ENCODE assay signal across 11 cellular contexts in genomic region chr2:1708476-1709334, GRCh38. TPM values are rescaled to one million over a fixed set of nuclear protein-coding genes. Genes with fewer than 3 reads are reported as not detected.
DNase-seq lines count a peak whose midpoint lies in the region; ATAC-seq and TF ChIP-seq lines count a peak whose summit lies in the region.
"Had no signal": no experiment of that assay in that cellular context is flagged by ENCODE, and none has a peak within 500 bp of the region (broad histone marks: within the 10 kb centered on the region; RNA-seq: fewer than 3 reads in every experiment).

No MANE protein-coding gene starts in this region.

- H3K27me3 ChIP-seq in foreskin keratinocyte, result no peaks in the 10 kb centered on the region

- POLR2A ChIA-PET in RWPE1 (lab: Yijun Ruan, JAX; ENCODE audit: low non-redundant PET), result no interaction called here

- peak; percentile 34 for DNase-seq in COR-L47 (lab: John Stamatoyannopoulos, UW)
- DNase-seq in RWPE1 (ENCODE audit: low spot score), result no peak
- peak; percentile 61 to 82 for DNase-seq in foreskin keratinocyte
- no peak for DNase-seq in omental fat pad (ENCODE audit: low spot score)
- DNase-seq in NOMO-1 treated with dmso at 0.1 percent for 144 hours (lab: John Stamatoyannopoulos, UW; ENCODE audit: unreplicated experiment), result no peak
- no peak for DNase-seq in activated naive CD4-positive, alpha-beta T cell treated with anti-CD3 and anti-CD28 coated beads, Interleukin-2, amount 50 U/mL, for 72 hours (ENCODE audit: low spot score in 2 of 2)
- DNase-seq in NCI-H1436 treated with DMSO at 0.1 percent for 48 hours (lab: John Stamatoyannopoulos, UW), result no peak
- DNase-seq: activated naive CD4-positive, alpha-beta T cell treated with anti-CD3 and anti-CD28 coated beads, Interleukin-2, amount 10 ng/mL, durations not matched to agents 7 days and 5 days; CD4-positive, CD25-positive, alpha-beta regulatory T cell had no signal

- CTCF ChIA-PET in RWPE1 (lab: Yijun Ruan, JAX), result interaction anchor here (0.7 to 1.2 kb wide), 4 partner anchors 8 to 160 kb away, joined by 3 to 4 read pairs (median 3); no protein-coding TSS in a partner anchor

- TF ChIP-seq CTCF in RWPE1 (conservative IDR thresholded peaks at IDR 0.05; ENCODE audit: low read depth) (no peak), foreskin keratinocyte (conservative IDR thresholded peaks at IDR 0.05) (no peak), omental fat pad (IDR thresholded peaks at IDR 0.05) (no peak)

- peaks cover 13% of the 10 kb centered on the region for H3K4me1 ChIP-seq in foreskin keratinocyte

- no peak overlapping the region for H3K27ac Mint-ChIP-seq in activated naive CD4-positive, alpha-beta T cell treated with anti-CD3 and anti-CD28 coated beads, Interleukin-2, amount 50 U/mL, for 72 hours
- H3K27ac Mint-ChIP-seq: activated naive CD4-positive, alpha-beta T cell treated with anti-CD3 and anti-CD28 coated beads, Interleukin-2, amount 10 ng/mL, durations not matched to agents 7 days and 5 days; CD4-positive, CD25-positive, alpha-beta regulatory T cell had no signal

- H3K36me3 Mint-ChIP-seq in activated naive CD4-positive, alpha-beta T cell treated with anti-CD3 and anti-CD28 coated beads, Interleukin-2, amount 50 U/mL, for 72 hours, result no peaks in the 10 kb centered on the region
- H3K36me3 Mint-ChIP-seq: activated naive CD4-positive, alpha-beta T cell treated with anti-CD3 and anti-CD28 coated beads, Interleukin-2, amount 10 ng/mL, durations not matched to agents 7 days and 5 days; CD4-positive, CD25-positive, alpha-beta regulatory T cell had no signal

- no peaks in the 10 kb centered on the region for H3K9me3 Mint-ChIP-seq in activated naive CD4-positive, alpha-beta T cell treated with anti-CD3 and anti-CD28 coated beads, Interleukin-2, amount 50 U/mL, for 72 hours
- H3K9me3 Mint-ChIP-seq: activated naive CD4-positive, alpha-beta T cell treated with anti-CD3 and anti-CD28 coated beads, Interleukin-2, amount 10 ng/mL, durations not matched to agents 7 days and 5 days had no signal

- ATAC-seq in foreskin keratinocyte, result peak; percentile 42
- peak; percentile 16 for ATAC-seq in omental fat pad (ENCODE audit: low FRiP score)
- no peak for ATAC-seq in activated naive CD4-positive, alpha-beta T cell treated with anti-CD3 and anti-CD28 coated beads, Interleukin-2, amount 50 U/mL, for 72 hours
- ATAC-seq in HG03039 (IDR thresholded peaks at IDR 0.05; ENCODE audit: unreplicated experiment), result no peak

- H3K27ac ChIP-seq in RWPE1 (peak overlapping the region; percentile 100), foreskin keratinocyte (peak overlapping the region; percentile 98)
- H3K27ac ChIP-seq: HL-60 had no signal

RNA-seq across cellular contexts. Expression of gene PXDN, which starts 35.6 kb away (rescaled TPM):
- 91.4 and 96.5 TPM in 2 replicates for total RNA-seq in foreskin keratinocyte
- polyA plus RNA-seq in foreskin keratinocyte, result 26.9 and 28.0 TPM in 2 replicates
- 100 to 1,000 TPM in 2 of 4 donors, 10 to 100 TPM in 2; 81.2 to 228 (median 112) TPM for total RNA-seq in omental fat pad
- under 1 TPM; 0.14 to 0.32 TPM for total RNA-seq in activated naive CD4-positive, alpha-beta T cell treated with anti-CD3 and anti-CD28 coated beads, Interleukin-2, amount 50 U/mL, for 72 hours
- polyA plus RNA-seq: CD4-positive, CD25-positive, alpha-beta regulatory T cell had no signal

Comparison
In these comparisons a context has a peak if more than half of its experiments do, and no peak if none do; other contexts are left out.
1. DNase-seq: peak in COR-L47 (single experiment) and foreskin keratinocyte (2 of 2); none in RWPE1 (single experiment), omental fat pad (single experiment), NOMO-1 treated with dmso at 0.1 percent for 144 hours (single experiment), activated naive CD4-positive, alpha-beta T cell treated with anti-CD3 and anti-CD28 coated beads, Interleukin-2, amount 50 U/mL, for 72 hours (0 of 2) and NCI-H1436 treated with DMSO at 0.1 percent for 48 hours (single experiment).
2. ATAC-seq: peak in foreskin keratinocyte (single experiment) and omental fat pad (single experiment); none in activated naive CD4-positive, alpha-beta T cell treated with anti-CD3 and anti-CD28 coated beads, Interleukin-2, amount 50 U/mL, for 72 hours (0 of 2) and HG03039 (single experiment).
3. RNA of gene PXDN, which starts 35.6 kb away (total RNA-seq): 81.2 to 228 TPM in omental fat pad and 91.4 to 96.5 TPM in foreskin keratinocyte; 0.14 to 0.32 TPM in activated naive CD4-positive, alpha-beta T cell treated with anti-CD3 and anti-CD28 coated beads, Interleukin-2, amount 50 U/mL, for 72 hours; every median in the first group is over 10 times any median in the second.